Comparison of ENCODE assay signal across 11 cellular contexts in the genomic region with DNA sequence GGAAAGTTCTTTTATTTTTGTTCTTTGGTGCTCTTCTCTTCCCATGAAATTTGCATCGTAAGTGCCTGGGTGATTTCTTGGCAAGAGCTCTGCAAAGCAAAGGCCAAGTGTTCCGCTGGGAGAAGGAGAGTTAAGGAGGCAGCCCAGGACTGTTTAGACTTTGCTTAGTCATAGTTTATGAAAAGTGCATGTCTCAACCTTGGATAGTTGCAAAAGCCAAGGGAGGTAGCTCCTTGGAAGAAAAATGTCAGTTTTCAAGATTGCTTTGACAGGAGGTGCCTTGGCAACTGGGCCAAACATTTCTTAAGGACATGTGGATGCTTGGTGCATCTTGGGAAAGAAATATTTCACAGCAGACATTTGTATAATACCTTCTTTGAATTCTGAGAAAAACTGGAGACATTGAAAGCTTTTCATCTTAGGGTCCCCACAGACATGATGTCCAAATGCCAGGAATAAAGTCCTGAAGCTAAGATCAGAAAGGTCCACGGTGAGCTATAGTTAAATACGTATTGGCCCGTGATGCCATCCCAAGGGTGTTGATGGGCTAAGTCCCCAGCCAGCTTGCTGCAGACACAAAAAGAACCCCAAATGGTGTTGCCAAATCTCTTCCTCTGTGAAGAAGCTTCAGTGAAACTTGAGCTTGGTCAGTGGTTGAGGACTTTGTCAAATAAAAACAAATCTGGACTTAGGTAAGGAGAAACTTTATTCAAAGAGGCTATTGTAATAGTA.
DNase-seq lines count a peak whose midpoint lies in the region; ATAC-seq, FAIRE-seq and TF ChIP-seq lines count a peak whose summit lies in the region.
"Had no signal": no experiment of that assay in that cellular context is flagged by ENCODE, and none has a peak within 500 bp of the region (broad histone marks: within the 10 kb centered on the region; RNA-seq: fewer than 3 reads in every experiment).

No MANE protein-coding gene starts in this region.

- H3K4me1 ChIP-seq in A549 (peaks cover 14% of the 10 kb centered on the region), esophagus muscularis mucosa (peaks cover 4 to 28% (median 22%) of the 10 kb centered on the region in 4 donors)

- TF ChIP-seq POLR2A in A549 (IDR thresholded peaks at IDR 0.05; ENCODE audit: low read length) (no peak), esophagus muscularis mucosa (IDR thresholded peaks at IDR 0.05; ENCODE audit: low read depth) (no peak)

- TF ChIP-seq CTCF in A549 (IDR thresholded peaks at IDR 0.05) (no peak), esophagus muscularis mucosa (IDR thresholded peaks at IDR 0.05) (no peak), WERI-Rb-1 (IDR thresholded peaks at IDR 0.05; ENCODE audit: low read depth, low read length) (no peak)

- intact Hi-C loops in esophagus muscularis mucosa (cut with DNase I): no loop called here

- POLR2A ChIA-PET in A549 (lab: Yijun Ruan, JAX): no interaction called here

- H3K9me3 ChIP-seq in A549 (no peaks in the 10 kb centered on the region), MG63 (no peaks in the 10 kb centered on the region), esophagus muscularis mucosa (no peaks in the 10 kb centered on the region), WERI-Rb-1 (ENCODE audit: severe bottlenecking) (no peaks in the 10 kb centered on the region)

- CTCF ChIA-PET in A549 (lab: Yijun Ruan, JAX): interaction anchor here (0.6 to 1.0 kb wide), 3 partner anchors 38 to 319 kb away, joined by 3 to 6 read pairs (median 3); no protein-coding TSS in a partner anchor

- TF ChIP-seq RAD21 in A549 (conservative IDR thresholded peaks at IDR 0.05 in 1 of 2, IDR thresholded peaks at IDR 0.05 in 1 of 2): no peak

- WGBS in A549 (ENCODE audit: missing lambda C conversion rate): 50% methylated on average over 5 of the region's 5 CpGs
- 39% methylated on average over 5 of the region's 5 CpGs for WGBS in esophagus muscularis mucosa

- H3K4me2 ChIP-seq in A549: peak overlapping the region; percentile 25
- H3K4me2 ChIP-seq: BLaER1 treated with 17β-estradiol and CSF1 and Interleukin-3, amounts not matched to agents 10 nM and 100 nM had no signal

- DNase-seq in A549 (ENCODE audit: low read depth in 1 of 2, low spot score in 1 of 2): peak; percentile 33 to 86
- DNase-seq in MG63: peak; percentile 90
- no peak for DNase-seq in esophagus muscularis mucosa (ENCODE audit: extremely low spot score)
- peak; percentile 57 for DNase-seq in myocyte (ENCODE audit: low read depth)
- DNase-seq in WERI-Rb-1: no peak
- DNase-seq in SW 1271 (lab: John Stamatoyannopoulos, UW): no peak
- DNase-seq in SW480 (ENCODE audit: low spot score): no peak
- DNase-seq: activated gamma-delta T cell treated with Interleukin-2 at 50 U/mL for 16 hours, NCI-H748 treated with DMSO at 0.1 percent for 48 hours had no signal

- H3K4me3 ChIP-seq in A549 (no peak overlapping the region), MG63 (no peak overlapping the region), esophagus muscularis mucosa (no peak overlapping the region), WERI-Rb-1 (ENCODE audit: low read depth, low read length) (no peak overlapping the region)
- H3K4me3 ChIP-seq: BLaER1 treated with 17β-estradiol and CSF1 and Interleukin-3, amounts not matched to agents 10 nM and 100 nM had no signal

- H3K36me3 ChIP-seq in MG63 (no peaks in the 10 kb centered on the region), esophagus muscularis mucosa (no peaks in the 10 kb centered on the region), WERI-Rb-1 (no peaks in the 10 kb centered on the region)
- H3K36me3 ChIP-seq: BLaER1 treated with 17β-estradiol and CSF1 and Interleukin-3, amounts not matched to agents 10 nM and 100 nM had no signal

- H3K27me3 ChIP-seq in MG63 (no peaks in the 10 kb centered on the region), esophagus muscularis mucosa (no peaks in the 10 kb centered on the region), WERI-Rb-1 (ENCODE audit: insufficient read depth, low read depth, severe bottlenecking) (no peaks in the 10 kb centered on the region)
- H3K27me3 ChIP-seq: BLaER1 treated with 17β-estradiol and CSF1 and Interleukin-3, amounts not matched to agents 10 nM and 100 nM had no signal

- H3K27ac ChIP-seq in A549 (peak overlapping the region; percentile 9 to 66; a peak in 4 of 6 replicates), esophagus muscularis mucosa (replicated peaks in 1 of 4) (peak overlapping the region; percentile 67 to 82 (median 76)), WERI-Rb-1 (no peak overlapping the region)
- H3K27ac ChIP-seq: BLaER1 treated with 17β-estradiol and CSF1 and Interleukin-3, amounts not matched to agents 10 nM and 100 nM had no signal

- TF ChIP-seq EP300 in A549 (IDR thresholded peaks at IDR 0.05) (no peak), esophagus muscularis mucosa (IDR thresholded peaks at IDR 0.05) (no peak)

- peak; percentile 74 for FAIRE-seq in A549 (lab: Jason Lieb, UNC)

- ATAC-seq in A549 (peak; percentile 96 to 98), HG03045 (IDR thresholded peaks at IDR 0.05; ENCODE audit: unreplicated experiment) (no peak)

TF ChIP-seq in A549, 52 proteins besides CTCF, POLR2A, EP300 and RAD21:
- TF ChIP-seq, protein P1, sequence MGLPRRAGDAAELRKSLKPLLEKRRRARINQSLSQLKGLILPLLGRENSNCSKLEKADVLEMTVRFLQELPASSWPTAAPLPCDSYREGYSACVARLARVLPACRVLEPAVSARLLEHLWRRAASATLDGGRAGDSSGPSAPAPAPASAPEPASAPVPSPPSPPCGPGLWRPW (IDR thresholded peaks at IDR 0.05): peak; percentile 50; the same call in 1 of the 2 replicates
- TF ChIP-seq, protein P2, sequence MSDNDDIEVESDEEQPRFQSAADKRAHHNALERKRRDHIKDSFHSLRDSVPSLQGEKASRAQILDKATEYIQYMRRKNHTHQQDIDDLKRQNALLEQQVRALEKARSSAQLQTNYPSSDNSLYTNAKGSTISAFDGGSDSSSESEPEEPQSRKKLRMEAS (IDR thresholded peaks at IDR 0.05): 0 out of 2 replicates have a peak, but pooled peaks have one; percentile 22
- TF ChIP-seq KDM5A (IDR thresholded peaks at IDR 0.05) (no peak), NFE2L2 (conservative IDR thresholded peaks at IDR 0.05; ENCODE audit: low read length) (peak; percentile 54; the same call in 1 of the 2 replicates), FOSL2 (IDR thresholded peaks at IDR 0.05) (no peak), FOSL2 (CRISPR knock-in tag; IDR thresholded peaks at IDR 0.05) (peak; percentile 61), CEBPB (IDR thresholded peaks at IDR 0.05) (peak; percentile 63 to 84; a peak in 3 of 4 replicates), NR3C1 (IDR thresholded peaks at IDR 0.05) (no peak), MAFK (IDR thresholded peaks at IDR 0.05; ENCODE audit: partially characterized antibody) (peak; percentile 95)
TF ChIP-seq in A549: peak in this region for 6.

Comparison
In these comparisons a context has a peak if more than half of its experiments do, and no peak if none do; other contexts are left out.
1. DNase-seq: peak in A549 (2 of 2), MG63 (single experiment) and myocyte (single experiment); none in esophagus muscularis mucosa (single experiment), WERI-Rb-1 (single experiment), SW 1271 (0 of 2) and SW480 (single experiment).